ENCODE assay signal across 8 cellular contexts in genomic region chr16:30787613-30788378, GRCh38. TPM values are rescaled to one million over a fixed set of nuclear protein-coding genes. Genes with fewer than 3 reads are reported as not detected.
DNase-seq lines count a peak whose midpoint lies in the region; ATAC-seq, FAIRE-seq and TF ChIP-seq lines count a peak whose summit lies in the region.

No MANE protein-coding gene starts in this region.

- H3K27ac Mint-ChIP-seq in WTC11 (no peak overlapping the region), glutamatergic neuron (ENCODE audit: unreplicated experiment) (peak overlapping the region; percentile 87)

- ATAC-seq in WTC11 (no peak), HG03139 (IDR thresholded peaks at IDR 0.05; ENCODE audit: unreplicated experiment) (no peak), HG03521 (IDR thresholded peaks at IDR 0.05; ENCODE audit: unreplicated experiment) (no peak)

- H3F3A ChIP-seq in GM23248 (ENCODE audit: insufficient read depth): no peaks in the 10 kb centered on the region

- 29 to 34% methylated on average over 11 of the region's 11 CpGs for WGBS in GM23248 (ENCODE audit: low coverage in 1 of 2, low lambda C conversion rate in 2 of 2, missing lambda C conversion rate in 2 of 2), 2 experiments
- WGBS in sigmoid colon, 2 donors: 14 to 45% methylated on average over 11 of the region's 11 CpGs

- peak overlapping the region; percentile 84 for H3K4me2 ChIP-seq in GM23248 (ENCODE audit: unreplicated experiment)

- no peaks in the 10 kb centered on the region for H4K20me1 ChIP-seq in GM23248 (ENCODE audit: insufficient read depth)

- TF ChIP-seq EP300 in sigmoid colon (IDR thresholded peaks at IDR 0.05): no peak

- no peak for TF ChIP-seq CTCF in WTC11 (IDR thresholded peaks at IDR 0.05)
- no peak for TF ChIP-seq CTCF in glutamatergic neuron (IDR thresholded peaks at IDR 0.05; ENCODE audit: partially characterized antibody, unreplicated experiment)
- TF ChIP-seq CTCF in sigmoid colon (IDR thresholded peaks at IDR 0.05): no peak

- H3K9me3 Mint-ChIP-seq in WTC11 (no peaks in the 10 kb centered on the region), glutamatergic neuron (ENCODE audit: unreplicated experiment) (peaks cover 4% of the 10 kb centered on the region)

- peaks cover 8% of the 10 kb centered on the region for H3K36me3 Mint-ChIP-seq in WTC11
- no peaks in the 10 kb centered on the region for H3K36me3 Mint-ChIP-seq in glutamatergic neuron (ENCODE audit: unreplicated experiment)

- H3K9ac ChIP-seq in GM23248: peak overlapping the region; percentile 93

- in situ Hi-C loops in GM23248 (cut with MboI): no loop called here

- TF ChIP-seq POLR2A in sigmoid colon (IDR thresholded peaks at IDR 0.05): no peak
- no peak for TF ChIP-seq POLR2A in H54 (IDR thresholded peaks at IDR 0.05; ENCODE audit: low read depth, low read length)

- peak overlapping the region; percentile 100 for H2AFZ ChIP-seq in GM23248

- no peaks in the 10 kb centered on the region for H3K36me3 ChIP-seq in GM23248 (ENCODE audit: low read depth)
- H3K36me3 ChIP-seq in sigmoid colon: peaks cover 8 to 18% (median 12%) of the 10 kb centered on the region in 4 donors

- intact Hi-C loops in sigmoid colon (cut with DNase I): loop anchor here (1.0 kb wide), 1 partner anchor 18 kb away; no protein-coding TSS in a partner anchor

- H3K27me3 ChIP-seq in GM23248 (replicated peaks; ENCODE audit: insufficient read depth) (no peaks in the 10 kb centered on the region), sigmoid colon (no peaks in the 10 kb centered on the region)

- CTCF ChIA-PET in WTC11 (lab: Charles Lee): interaction anchor here (0.9 to 2.0 kb wide), 7 partner anchors 15 to 154 kb away, joined by 3 to 12 read pairs (median 4); partner anchors contain the start of gene FBXL19

- H3K4me3 Mint-ChIP-seq in WTC11: peak overlapping the region; percentile 80
- H3K4me3 Mint-ChIP-seq in glutamatergic neuron (ENCODE audit: unreplicated experiment): peak overlapping the region; percentile 86

- H3K4me3 ChIP-seq in GM23248: peak overlapping the region; percentile 90
- peak overlapping the region; percentile 78 to 99 (median 90) for H3K4me3 ChIP-seq in sigmoid colon

- H3K9me3 ChIP-seq in GM23248 (ENCODE audit: low read depth) (no peaks in the 10 kb centered on the region), sigmoid colon (no peaks in the 10 kb centered on the region)

- H3K79me2 ChIP-seq in GM23248 (ENCODE audit: insufficient read depth): peaks cover 32% of the 10 kb centered on the region

- POLR2A ChIA-PET in WTC11 (lab: Charles Lee): interaction anchor here (0.8 to 2.0 kb wide), 3 partner anchors 13 to 87 kb away, joined by 3 to 15 read pairs (median 6); no protein-coding TSS in a partner anchor

- FAIRE-seq in H54 (lab: Jason Lieb, UNC): no peak

- no peaks in the 10 kb centered on the region for H3K9me2 ChIP-seq in GM23248 (ENCODE audit: insufficient read depth)

- DNase-seq in GM23248 (peak; percentile 14), WTC11 (ENCODE audit: low spot score) (no peak), glutamatergic neuron (no peak), sigmoid colon (no peak), kidney tubule cell (ENCODE audit: low spot score) (no peak), H54 (ENCODE audit: insufficient read length, low spot score) (no peak)

- peaks cover 13% of the 10 kb centered on the region for H3K4me1 Mint-ChIP-seq in WTC11
- H3K4me1 Mint-ChIP-seq in glutamatergic neuron (ENCODE audit: low read depth, unreplicated experiment): peaks cover 14% of the 10 kb centered on the region

- H3K27me3 Mint-ChIP-seq in WTC11 (ENCODE audit: low read depth) (peaks cover 17% of the 10 kb centered on the region), glutamatergic neuron (ENCODE audit: unreplicated experiment) (peaks cover 2% of the 10 kb centered on the region)

- H3K4me1 ChIP-seq in GM23248 (ENCODE audit: insufficient read depth) (no peaks in the 10 kb centered on the region; the same call in 1 of the 2 replicates), sigmoid colon (peaks cover 3 to 29% (median 23%) of the 10 kb centered on the region in 4 donors)

- peak overlapping the region; percentile 52 for H3K27ac ChIP-seq in GM23248
- H3K27ac ChIP-seq in sigmoid colon: peak overlapping the region; percentile 89 to 96 (median 93)

TF ChIP-seq in WTC11, 78 proteins besides CTCF, POLR2A, EP300 and RAD21 (continues in another document):
- TF ChIP-seq ZBTB21 (CRISPR knock-in tag; IDR thresholded peaks at IDR 0.05; ENCODE audit: borderline replicate concordance): no peak
- TF ChIP-seq NR3C1 (CRISPR knock-in tag; conservative IDR thresholded peaks at IDR 0.05; ENCODE audit: low read depth): no peak
- no peak for TF ChIP-seq ZNF281 (CRISPR knock-in tag; IDR thresholded peaks at IDR 0.05)
- TF ChIP-seq JAZF1 (CRISPR knock-in tag; IDR thresholded peaks at IDR 0.05): no peak
- TF ChIP-seq SMAD4 (CRISPR knock-in tag; IDR thresholded peaks at IDR 0.05): no peak
- no peak for TF ChIP-seq ARID4B (CRISPR knock-in tag; IDR thresholded peaks at IDR 0.05; ENCODE audit: borderline replicate concordance)

RNA-seq across cellular contexts. Expression of gene ZNF629, which starts 0.8 kb away (rescaled TPM):
- 12.2 and 19.3 TPM in 2 replicates for total RNA-seq in GM23248 (2014; rRNA removed; shearing (Covaris generic))
- polyA plus RNA-seq in GM23248 (2016; fragmentation: Nextera tagmentation; extraction: Ambion mirVana): 4.8 and 5.0 TPM in 2 replicates
- 18.7 to 20.0 TPM (median 19.7 TPM) in 3 replicates for total RNA-seq in WTC11 (2021)
- total RNA-seq in glutamatergic neuron (ENCODE audit: unreplicated experiment): 42.5 TPM
- 10 to 100 TPM in 2 of 4 donors, 1 to 10 TPM in 2; 8.4 to 12.1 (median 10.3) TPM for total RNA-seq in sigmoid colon
- 1 to 10 TPM; 3.0 to 6.9 (median 3.5) TPM for polyA plus RNA-seq in sigmoid colon

RNA-seq across cellular contexts. Expression of gene RNF40, which starts 25.7 kb away (rescaled TPM):
- 97.9 and 99.0 TPM in 2 replicates for total RNA-seq in GM23248 (2014; rRNA removed; shearing (Covaris generic))
- polyA plus RNA-seq in GM23248 (2016; fragmentation: Nextera tagmentation; extraction: Ambion mirVana) (71.2 and 71.5 TPM in 2 replicates), sigmoid colon (10 to 100 TPM; 34.8 to 79.3 (median 48.6) TPM)
- total RNA-seq in WTC11 (2021) (63.7 to 77.1 TPM (median 66.9 TPM) in 3 replicates), glutamatergic neuron (ENCODE audit: unreplicated experiment) (182 TPM), sigmoid colon (10 to 100 TPM; 48.1 to 53.9 (median 49.6) TPM)

RNA-seq across cellular contexts. Expression of gene CFAP119, which starts 25.9 kb away (rescaled TPM):
- total RNA-seq in GM23248 (2014; rRNA removed; shearing (Covaris generic)): 0.89 and 2.7 TPM in 2 replicates
- polyA plus RNA-seq in GM23248 (2016; fragmentation: Nextera tagmentation; extraction: Ambion mirVana) (4.1 and 4.6 TPM in 2 replicates), sigmoid colon (10 to 100 TPM in 1 of 3 donors, 1 to 10 TPM in 1, not detected in 1; 3.7 to 11.9 TPM)
- total RNA-seq in WTC11 (2021) (4.6 to 6.6 TPM (median 6.2 TPM) in 3 replicates), glutamatergic neuron (ENCODE audit: unreplicated experiment) (10.9 TPM), sigmoid colon (1 to 10 TPM in 3 of 4 donors, under 1 TPM in 1; 0.82 to 2.8 (median 1.7) TPM)

RNA-seq across cellular contexts. Expression of gene PHKG2, which starts 39.6 kb away (rescaled TPM):
- 12.5 and 19.9 TPM in 2 replicates for total RNA-seq in GM23248 (2014; rRNA removed; shearing (Covaris generic))
- polyA plus RNA-seq in GM23248 (2016; fragmentation: Nextera tagmentation; extraction: Ambion mirVana) (15.7 and 17.0 TPM in 2 replicates), sigmoid colon (10 to 100 TPM; 19.2 to 45.0 (median 23.8) TPM)
- total RNA-seq in WTC11 (2021) (40.8 to 50.5 TPM (median 45.0 TPM) in 3 replicates), glutamatergic neuron (ENCODE audit: unreplicated experiment) (32.6 TPM), sigmoid colon (10 to 100 TPM; 20.1 to 28.5 (median 23.7) TPM)
